In the genomic region with DNA sequence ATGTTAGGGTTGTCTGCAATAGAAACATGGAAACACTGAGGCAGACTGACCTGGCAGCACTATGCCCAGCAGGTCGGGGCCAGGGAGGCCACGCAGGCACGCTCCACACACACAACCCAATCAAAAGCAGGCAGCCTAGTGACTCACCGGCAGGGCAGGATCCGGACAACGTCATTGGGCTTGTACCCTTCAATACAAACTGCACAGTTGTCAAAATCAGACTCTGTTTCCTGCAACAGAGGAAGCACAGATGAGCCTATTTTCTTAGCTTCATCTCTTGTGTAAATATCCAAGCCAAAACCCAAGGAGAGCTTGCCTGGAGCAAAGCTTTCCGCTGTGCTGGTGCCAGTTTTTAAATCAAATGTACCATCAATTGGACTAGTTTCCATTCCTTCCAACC, we compare ENCODE assay signal across 20 cellular contexts.
DNase-seq lines count a peak whose midpoint lies in the region; ATAC-seq, FAIRE-seq and TF ChIP-seq lines count a peak whose summit lies in the region.
"Had no signal": no experiment of that assay in that cellular context is flagged by ENCODE, and none has a peak within 500 bp of the region (broad histone marks: within the 10 kb centered on the region; RNA-seq: fewer than 3 reads in every experiment).

No MANE protein-coding gene starts in this region.

- no peaks in the 10 kb centered on the region for H3K27me3 Mint-ChIP-seq in astrocyte (ENCODE audit: low read depth, unreplicated experiment)
- H3K27me3 Mint-ChIP-seq: stimulated activated naive CD8-positive, alpha-beta T cell treated with anti-CD3 and anti-CD28 coated beads, Interleukin-15, amount 100 ng/mL, for 72 hours had no signal

- H3K4me3 Mint-ChIP-seq in astrocyte (ENCODE audit: unreplicated experiment): no peak overlapping the region
- H3K4me3 Mint-ChIP-seq: IgD-negative memory B cell; stimulated activated naive CD8-positive, alpha-beta T cell treated with anti-CD3 and anti-CD28 coated beads, Interleukin-15, amount 100 ng/mL, for 72 hours had no signal

- H2AFZ ChIP-seq in astrocyte (ENCODE audit: low read depth, low read length): peak overlapping the region; percentile 16

- ATAC-seq in HG02884 (IDR thresholded peaks at IDR 0.05; ENCODE audit: unreplicated experiment): no peak
- ATAC-seq: left lung; sciatic nerve; stimulated activated naive CD8-positive, alpha-beta T cell treated with anti-CD3 and anti-CD28 coated beads, Interleukin-15, amount 100 ng/mL, for 72 hours had no signal

- H3K9me3 ChIP-seq in astrocyte (ENCODE audit: insufficient read depth, low read depth, low read length): no peaks in the 10 kb centered on the region
- H3K9me3 ChIP-seq: left lung had no signal

- no peaks in the 10 kb centered on the region for H3K27me3 ChIP-seq in astrocyte (ENCODE audit: insufficient read depth, low read length)
- H3K27me3 ChIP-seq: left lung had no signal

- no peak overlapping the region for H3K9ac ChIP-seq in astrocyte (ENCODE audit: low read length)

- H3K27ac Mint-ChIP-seq in astrocyte (ENCODE audit: unreplicated experiment): no peak overlapping the region
- H3K27ac Mint-ChIP-seq: IgD-negative memory B cell; stimulated activated naive CD8-positive, alpha-beta T cell treated with anti-CD3 and anti-CD28 coated beads, Interleukin-15, amount 100 ng/mL, for 72 hours had no signal

- TF ChIP-seq CTCF in astrocyte (IDR thresholded peaks at IDR 0.05; ENCODE audit: insufficient read depth, low read depth, low read length) (no peak), GM20000 (IDR thresholded peaks at IDR 0.05; ENCODE audit: extremely low read depth, missing control alignments) (no peak)

- no peak overlapping the region for H3K4me2 ChIP-seq in astrocyte (ENCODE audit: low read length)

- peaks cover 12% of the 10 kb centered on the region for H3K4me1 Mint-ChIP-seq in astrocyte (ENCODE audit: low read depth, unreplicated experiment)
- H3K4me1 Mint-ChIP-seq: stimulated activated naive CD8-positive, alpha-beta T cell treated with anti-CD3 and anti-CD28 coated beads, Interleukin-15, amount 100 ng/mL, for 72 hours had no signal

- no peak overlapping the region for H3K4me3 ChIP-seq in astrocyte (ENCODE audit: insufficient read depth, low read depth, low read length)
- H3K4me3 ChIP-seq: left lung had no signal

- no peaks in the 10 kb centered on the region for H3K79me2 ChIP-seq in astrocyte (ENCODE audit: insufficient read depth, low read length)

- H3K36me3 ChIP-seq in astrocyte (ENCODE audit: insufficient read depth, low read length): no peaks in the 10 kb centered on the region
- H3K36me3 ChIP-seq: left lung had no signal

- H3K4me1 ChIP-seq in astrocyte (ENCODE audit: insufficient read depth, low read length): peaks cover 25% of the 10 kb centered on the region
- H3K4me1 ChIP-seq: left lung had no signal

- no peaks in the 10 kb centered on the region for H3K9me3 Mint-ChIP-seq in astrocyte (ENCODE audit: unreplicated experiment)
- H3K9me3 Mint-ChIP-seq: IgD-negative memory B cell; stimulated activated naive CD8-positive, alpha-beta T cell treated with anti-CD3 and anti-CD28 coated beads, Interleukin-15, amount 100 ng/mL, for 72 hours had no signal

- no peaks in the 10 kb centered on the region for H3K36me3 Mint-ChIP-seq in astrocyte (ENCODE audit: low read depth, unreplicated experiment)
- H3K36me3 Mint-ChIP-seq: IgD-negative memory B cell had no signal

- no peak for FAIRE-seq in astrocyte (lab: Jason Lieb, UNC)

- DNase-seq in M059J (ENCODE audit: low read depth) (peak; percentile 43), astrocyte (ENCODE audit: low read depth) (no peak), fibroblast of gingiva (ENCODE audit: low read depth) (peak; percentile 11), pons (ENCODE audit: low spot score) (peak; percentile 25), GM20000 (ENCODE audit: low spot score) (no peak), NCI-H2171 treated with DMSO at 0.1 percent for 48 hours (lab: John Stamatoyannopoulos, UW) (no peak), NCI-H2107 (lab: John Stamatoyannopoulos, UW) (no peak)
- DNase-seq: activated CD4-positive, alpha-beta T cell treated with anti-CD3 and anti-CD28 coated beads for 48 hours; COR-L47; EL; HCEC 1CT; left lung; MV-4-11; NCI-H82; RPMI8226; stimulated activated CD4-positive, alpha-beta T cell treated with anti-CD3 and anti-CD28 coated beads, Interleukin-1b, Interleukin-23, amount 100 ng/mL, for 48 hours; stimulated activated naive CD8-positive, alpha-beta T cell treated with anti-CD3 and anti-CD28 coated beads, Interleukin-15, amount 100 ng/mL, for 72 hours had no signal

- no peaks in the 10 kb centered on the region for H4K20me1 ChIP-seq in astrocyte (ENCODE audit: insufficient read depth, low read length)

- no peak overlapping the region for H3K27ac ChIP-seq in astrocyte (ENCODE audit: low read depth, low read length)
- H3K27ac ChIP-seq: left lung had no signal

Comparison
In these comparisons a context has a peak if more than half of its experiments do, and no peak if none do; other contexts are left out.
1. DNase-seq: peak in M059J (single experiment), fibroblast of gingiva (single experiment) and pons (single experiment); none in astrocyte (single experiment), GM20000 (single experiment), NCI-H2171 treated with DMSO at 0.1 percent for 48 hours (single experiment) and NCI-H2107 (single experiment).